Comparison of ENCODE assay signal across 18 cellular contexts in the genomic region with DNA sequence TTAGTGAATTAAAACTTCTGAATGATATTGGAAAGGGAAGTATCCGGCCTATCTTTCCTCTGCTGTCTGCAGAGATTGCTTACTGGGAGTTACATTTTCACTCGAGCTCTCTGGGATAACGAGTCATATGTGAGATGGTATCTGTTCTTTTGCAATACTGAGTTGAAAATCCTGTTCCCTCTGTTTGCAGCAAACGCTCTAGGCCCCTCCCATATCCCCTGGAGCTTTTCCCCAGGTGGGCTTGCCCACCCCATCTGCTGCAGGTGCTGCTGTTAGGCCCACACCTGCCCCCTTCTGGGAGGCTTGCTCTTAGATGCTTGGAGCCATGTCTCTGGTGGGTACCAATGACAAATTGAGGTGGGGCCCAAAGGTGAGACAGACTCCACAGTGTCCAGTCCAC. TPM values are rescaled to one million over a fixed set of nuclear protein-coding genes. Genes with fewer than 3 reads are reported as not detected.
A peak's percentile ranks its signal among the peaks of the same experiment; 100 is the strongest.
DNase-seq lines count a peak whose midpoint lies in the region; ATAC-seq, FAIRE-seq and TF ChIP-seq lines count a peak whose summit lies in the region.
"Had no signal": no experiment of that assay in that cellular context is flagged by ENCODE, and none has a peak within 500 bp of the region (broad histone marks: within the 10 kb centered on the region; RNA-seq: fewer than 3 reads in every experiment).

No MANE protein-coding gene starts in this region.

- no peak overlapping the region for H2BK15ac ChIP-seq in IMR-90 (ENCODE audit: low read depth, low read length)

- no peaks in the 10 kb centered on the region for H3K36me3 ChIP-seq in IMR-90 (ENCODE audit: control insufficient read depth, insufficient read depth, low read length)
- no peaks in the 10 kb centered on the region for H3K36me3 ChIP-seq in GM12878 (ENCODE audit: control insufficient read depth in 2 of 2, insufficient read depth in 2 of 2, low read length in 1 of 2)
- no peaks in the 10 kb centered on the region for H3K36me3 ChIP-seq in spleen
- H3K36me3 ChIP-seq: gastroesophageal sphincter had no signal

- H2AFZ ChIP-seq in IMR-90 (replicated peaks; ENCODE audit: low read length, poor library complexity) (peak overlapping the region; percentile 25), GM12878 (ENCODE audit: control insufficient read depth, low read depth, low read length) (no peak overlapping the region)

- intact Hi-C loops in IMR-90 (cut with micrococcal nuclease): no loop called here
- intact Hi-C loops in GM12878 (cut with micrococcal nuclease; ENCODE audit: unreplicated experiment): no loop called here
- intact Hi-C loops in spleen (cut with DNase I; ENCODE audit: low total_unique reads): no loop called here

- no peak overlapping the region for H3K56ac ChIP-seq in IMR-90 (ENCODE audit: extremely low read depth, insufficient read depth, low read length)

- 0 out of 2 replicates have a peak overlapping the region, but pooled peaks have one; percentile 21 for H2BK20ac ChIP-seq in IMR-90 (ENCODE audit: low read depth, low read length)

- no peak overlapping the region for H3K4me3 ChIP-seq in IMR-90 (ENCODE audit: insufficient read depth, low read depth, low read length)
- no peak overlapping the region for H3K4me3 ChIP-seq in GM12878
- H3K4me3 ChIP-seq in spleen: no peak overlapping the region
- H3K4me3 ChIP-seq: gastroesophageal sphincter had no signal

- H3K9me3 Mint-ChIP-seq in mesothelial cell of epicardium: peaks cover 3% of the 10 kb centered on the region
- H3K9me3 Mint-ChIP-seq: memory B cell had no signal

- ATAC-seq in IMR-90 (ENCODE audit: low read depth) (no peak), GM12878 (no peak)
- ATAC-seq: gastroesophageal sphincter had no signal

- H3K14ac ChIP-seq in IMR-90 (replicated peaks; ENCODE audit: low read depth, low read length): no peak overlapping the region

- no peak for TF ChIP-seq RAD21 in IMR-90 (IDR thresholded peaks at IDR 0.05; ENCODE audit: low read length)
- peak; percentile 24; the same call in 1 of the 2 replicates for TF ChIP-seq RAD21 in GM12878 (IDR thresholded peaks at IDR 0.05; ENCODE audit: insufficient read depth, low read depth, low read length)

- H3K27ac Mint-ChIP-seq in mesothelial cell of epicardium: peak overlapping the region; percentile 95
- H3K27ac Mint-ChIP-seq: memory B cell had no signal

- no peak for FAIRE-seq in GM12878 (lab: Jason Lieb, UNC)
- FAIRE-seq: TTC549 had no signal

- H3K23ac ChIP-seq in IMR-90 (ENCODE audit: low read depth, low read length): no peak overlapping the region

- no peak overlapping the region for H3K4me3 Mint-ChIP-seq in mesothelial cell of epicardium
- H3K4me3 Mint-ChIP-seq: memory B cell had no signal

- POLR2A ChIA-PET in IMR-90 (lab: Charles Lee; ENCODE audit: unreplicated experiment): no interaction called here
- POLR2A ChIA-PET in GM12878 (lab: Charles Lee): no interaction called here

- no peaks in the 10 kb centered on the region for H3K27me3 ChIP-seq in IMR-90 (ENCODE audit: control insufficient read depth, insufficient read depth, low read length)
- H3K27me3 ChIP-seq in GM12878 (replicated peaks in 1 of 2; ENCODE audit: control insufficient read depth in 2 of 2, insufficient read depth in 2 of 2, low read length in 1 of 2): no peaks in the 10 kb centered on the region
- no peaks in the 10 kb centered on the region for H3K27me3 ChIP-seq in spleen (replicated peaks in 1 of 7)
- H3K27me3 ChIP-seq: gastroesophageal sphincter had no signal

- H3K4me2 ChIP-seq in IMR-90 (ENCODE audit: low read depth, low read length): no peak overlapping the region
- H3K4me2 ChIP-seq in GM12878 (ENCODE audit: control insufficient read depth, insufficient read depth): no peak overlapping the region

- TF ChIP-seq CTCF in IMR-90 (conservative IDR thresholded peaks at IDR 0.05; ENCODE audit: low read depth, low read length) (no peak), GM12878 (IDR thresholded peaks at IDR 0.05 in 2 of 3, conservative IDR thresholded peaks at IDR 0.05 in 1 of 3; ENCODE audit: control insufficient read depth in 2 of 3, extremely low read depth in 1 of 3, insufficient read depth in 1 of 3, low read depth in 3 of 3, low read length in 3 of 3) (0 out of 6 replicates have a peak, but pooled peaks of 1 of the 3 experiments have one; percentile 13), mesothelial cell of epicardium (IDR thresholded peaks at IDR 0.05; ENCODE audit: unreplicated experiment) (no peak), spleen (IDR thresholded peaks at IDR 0.05 in 8 of 11, conservative IDR thresholded peaks at IDR 0.05 in 3 of 11) (no peak)

- H3K36me3 Mint-ChIP-seq in mesothelial cell of epicardium: no peaks in the 10 kb centered on the region
- H3K36me3 Mint-ChIP-seq: memory B cell had no signal

- H3K27ac ChIP-seq in IMR-90 (ENCODE audit: insufficient read depth, low read length) (no peak overlapping the region), GM12878 (ENCODE audit: control insufficient read depth, insufficient read depth) (no peak overlapping the region), spleen (peak overlapping the region in 1 of 8 donors; percentile 1)
- H3K27ac ChIP-seq: C4-2B, gastroesophageal sphincter had no signal

- BruUV-seq in IMR-90 (replicated peaks; lab: Mats Ljungman, UMichigan) (no TSS peak), GM12878 (replicated peaks; lab: Mats Ljungman, UMichigan) (no TSS peak)

- RAD21 ChIA-PET in GM12878 (lab: Charles Lee; ENCODE audit: unreplicated experiment): no interaction called here

- no peak overlapping the region for H3K4ac ChIP-seq in IMR-90 (ENCODE audit: low read depth, low read length)

- TF ChIP-seq EP300 in GM12878 (IDR thresholded peaks at IDR 0.05; ENCODE audit: borderline replicate concordance in 1 of 2, control insufficient read depth in 1 of 2, low read depth in 2 of 2, low read length in 2 of 2): no peak

- CTCF ChIA-PET in IMR-90 (lab: Yijun Ruan, JAX) (no interaction called here), GM12878 (lab: Yijun Ruan, JAX) (interaction anchor here (0.8 to 0.9 kb wide), 2 partner anchors 12 to 139 kb away, joined by 3 read pairs; no protein-coding TSS in a partner anchor)

- H4K20me1 ChIP-seq in IMR-90 (ENCODE audit: insufficient read depth, low read length): no peaks in the 10 kb centered on the region
- no peaks in the 10 kb centered on the region for H4K20me1 ChIP-seq in GM12878 (ENCODE audit: control insufficient read depth, insufficient read depth)

- no peak overlapping the region for H4K5ac ChIP-seq in IMR-90 (ENCODE audit: low read depth, low read length)

- H2BK5ac ChIP-seq in IMR-90 (ENCODE audit: low read depth, low read length, poor library complexity, severe bottlenecking): no peak overlapping the region

- H3K4me1 ChIP-seq in IMR-90 (ENCODE audit: control insufficient read depth, insufficient read depth, low read length) (peaks cover 15% of the 10 kb centered on the region), GM12878 (ENCODE audit: control insufficient read depth, insufficient read depth, low read length) (peaks cover 7% of the 10 kb centered on the region), spleen (peaks cover 0 to 28% (median 19%) of the 10 kb centered on the region in 6 donors)

- H3K27me3 Mint-ChIP-seq in mesothelial cell of epicardium (ENCODE audit: low read depth): no peaks in the 10 kb centered on the region
- H3K27me3 Mint-ChIP-seq: memory B cell had no signal

- TF ChIP-seq POLR2A in IMR-90 (IDR thresholded peaks at IDR 0.05; ENCODE audit: low read depth, low read length): no peak
- TF ChIP-seq POLR2A in GM12878 (IDR thresholded peaks at IDR 0.05; ENCODE audit: low read depth, low read length): no peak
- no peak for TF ChIP-seq POLR2A in spleen (IDR thresholded peaks at IDR 0.05)

- dilution Hi-C loops in IMR-90 (cut with HindIII; ENCODE audit: low sequenced_read_pairs, unreplicated experiment): no loop called here

- H4K8ac ChIP-seq in IMR-90 (ENCODE audit: low read depth in 2 of 2, low read length in 2 of 2): no peak overlapping the region

- SMC1A ChIA-PET in GM12878 (lab: Charles Lee; ENCODE audit: uncharacterized antibody, unreplicated experiment): no interaction called here

- H3K18ac ChIP-seq in IMR-90 (ENCODE audit: low read depth, low read length): no peak overlapping the region

- in situ Hi-C loops in IMR-90 (cut with MboI; ENCODE audit: low sequenced_read_pairs): no loop called here
- in situ Hi-C loops in GM12878 (cut with MboI): no loop called here

- H3K9me3 ChIP-seq in IMR-90 (ENCODE audit: control insufficient read depth, insufficient read depth, low read length) (0 out of 2 replicates have a peak, but pooled peaks cover 1% of the 10 kb centered on the region), GM12878 (replicated peaks; ENCODE audit: control insufficient read depth, insufficient read depth, low read length) (no peaks in the 10 kb centered on the region), spleen (no peaks in the 10 kb centered on the region)
- H3K9me3 ChIP-seq: gastroesophageal sphincter had no signal

- H2BK120ac ChIP-seq in IMR-90 (ENCODE audit: low read depth, low read length): peak overlapping the region; percentile 36

- no peak overlapping the region for H2AK9ac ChIP-seq in IMR-90 (replicated peaks; ENCODE audit: low read depth, low read length, poor library complexity)

- peaks cover 29% of the 10 kb centered on the region for H3K4me1 Mint-ChIP-seq in mesothelial cell of epicardium

- H2AK5ac ChIP-seq in IMR-90 (ENCODE audit: low read depth, low read length): no peak overlapping the region

- no peak overlapping the region for H4K91ac ChIP-seq in IMR-90 (ENCODE audit: insufficient read depth, low read depth, low read length)

- no CpG with 5 or more reads among the region's 4 CpGs for WGBS in IMR-90 (ENCODE audit: extremely low coverage in 2 of 2, insufficient read length in 1 of 2), 2 experiments
- WGBS in GM12878 (ENCODE audit: insufficient coverage, insufficient replicate concordance, low lambda C conversion rate, missing lambda C conversion rate): 70% methylated on average over 4 of the region's 4 CpGs
- 57 to 72% (median 62%) methylated on average over 4 of the region's 4 CpGs for WGBS in spleen, 5 donors

- DNase-seq in ELF-1 (ENCODE audit: low read depth, low spot score) (peak; percentile 73), IMR-90 (peak; percentile 48), GM12878 (ENCODE audit: low read depth, low spot score) (no peak), mesothelial cell of epicardium (ENCODE audit: low spot score in 2 of 2, unreplicated experiment in 2 of 2) (no peak), spleen (no peak), dedifferentiated amniotic fluid mesenchymal stem cell (ENCODE audit: extremely low spot score) (no peak)
- DNase-seq in stimulated activated CD4-positive, alpha-beta T cell treated with anti-CD3 and anti-CD28 coated beads, Interleukin-12 subunit alpha, Interleukin-12 subunit beta, amount 100 ng/mL, for 4 hours: no peak
- DNase-seq: activated CD4-positive, alpha-beta T cell treated with anti-CD3 and anti-CD28 coated beads, Interleukin-2, amount 50 U/mL, for 48 hours; activated T-cell treated with anti-CD3 and anti-CD28 coated beads, Interleukin-2, amount 50 U/mL, for 48 hours; caudate nucleus; DMS79 treated with DMSO at 0.1 percent for 48 hours; MV-4-11; retina; stimulated activated CD4-positive, alpha-beta T cell treated with anti-CD3 and anti-CD28 coated beads, Interleukin-1b, Interleukin-23, amount 100 ng/mL, for 48 hours had no signal

- peaks cover 7% of the 10 kb centered on the region; the same call in 1 of the 2 replicates for H3K9me1 ChIP-seq in IMR-90 (ENCODE audit: insufficient read depth, low read length)

- no peaks in the 10 kb centered on the region for H3K79me2 ChIP-seq in GM12878 (ENCODE audit: control insufficient read depth, insufficient read depth, low read length)

- H3K79me1 ChIP-seq in IMR-90 (ENCODE audit: low read depth in 1 of 2, low read length in 2 of 2): no peaks in the 10 kb centered on the region

- no peak overlapping the region for H3K9ac ChIP-seq in IMR-90 (ENCODE audit: low read depth, low read length)
- no peak overlapping the region for H3K9ac ChIP-seq in GM12878 (ENCODE audit: control insufficient read depth, insufficient read depth, low read length)

RNA-seq across cellular contexts. Expression of a gene that starts 42.7 kb away (rescaled TPM):
- total RNA-seq in IMR-90 (2012; rRNA removed) (13.8 and 22.5 TPM in 2 replicates), GM12878 (2014; rRNA removed) (10.0 and 12.5 TPM in 2 replicates), GM12878 (2014; rRNA removed; fragmentation: Illumina TruSeq; extraction: Trizol) (11.9 and 12.1 TPM in 2 replicates), GM12878 (2021) (12.5 and 13.6 TPM in 2 replicates), mesothelial cell of epicardium (22.3 to 24.7 TPM (median 23.6 TPM) in 3 replicates), spleen (10 to 100 TPM; 29.2 to 67.9 (median 51.6) TPM)
- polyA plus RNA-seq in IMR-90 (2012; rRNA removed) (9.9 and 11.2 TPM in 2 replicates), GM12878 (2011; rRNA removed) (11.8 and 13.3 TPM in 2 replicates), GM12878 (2014; fragmentation: Illumina TruSeq; extraction: Trizol) (11.5 and 13.5 TPM in 2 replicates), GM12878 (2014; fragmentation: Nextera tagmentation; extraction: Ambion mirVana) (1 to 10 TPM; 1.9 to 3.6 TPM), GM12878 (2014; rRNA removed) (7.8 and 8.5 TPM in 2 replicates), GM12878 (2016; fragmentation: Nextera tagmentation; extraction: Ambion mirVana) (1 to 10 TPM; 5.3 to 7.5 TPM), spleen (10 to 100 TPM in 2 of 3 donors, 1 to 10 TPM in 1; 8.2 to 14.5 (median 10.1) TPM)
- 2.9 TPM in 2 replicates for polyA plus RNA-seq in IMR-90 (2012; cell fraction: cytosol; rRNA removed)
- 8.4 and 35.3 TPM in 2 replicates for polyA plus RNA-seq in IMR-90 (2012; cell fraction: nucleus; rRNA removed; ENCODE audit: low replicate concordance)
- total RNA-seq in GM12878 (2013; cell fraction: nucleolus; rRNA removed): 48.5 and 55.2 TPM in 2 replicates
- polyA plus RNA-seq in GM12878 (2011; ENCODE audit: low read depth): 5.9 TPM
- 4.9 and 5.0 TPM in 2 replicates for polyA plus RNA-seq in GM12878 (2011; cell fraction: cytosol; rRNA removed)
- 17.0 and 17.8 TPM in 2 replicates for polyA plus RNA-seq in GM12878 (2011; cell fraction: nucleus; rRNA removed)
- polyA plus RNA-seq in GM12878 (2012): 7.5 and 7.8 TPM in 2 replicates
- 9.4 and 15.1 TPM in 2 replicates for polyA minus RNA-seq in GM12878 (2011; rRNA and poly(A)+ RNA removed)
- 3.6 and 3.7 TPM in 2 replicates for polyA minus RNA-seq in GM12878 (2011; cell fraction: cytosol; rRNA and poly(A)+ RNA removed)
- polyA minus RNA-seq in GM12878 (2011; cell fraction: nucleus; rRNA and poly(A)+ RNA removed): 20.8 and 27.6 TPM in 2 replicates

Comparison
In these comparisons a context has a peak if more than half of its experiments do, and no peak if none do; other contexts are left out.
1. DNase-seq: peak in ELF-1 (single experiment) and IMR-90 (single experiment); none in GM12878 (single experiment), mesothelial cell of epicardium (0 of 2), spleen (single experiment), stimulated activated CD4-positive, alpha-beta T cell treated with anti-CD3 and anti-CD28 coated beads, Interleukin-12 subunit alpha, Interleukin-12 subunit beta, amount 100 ng/mL, for 4 hours (single experiment) and dedifferentiated amniotic fluid mesenchymal stem cell (single experiment).